ENCODE assay signal across 8 cellular contexts in the genomic region with DNA sequence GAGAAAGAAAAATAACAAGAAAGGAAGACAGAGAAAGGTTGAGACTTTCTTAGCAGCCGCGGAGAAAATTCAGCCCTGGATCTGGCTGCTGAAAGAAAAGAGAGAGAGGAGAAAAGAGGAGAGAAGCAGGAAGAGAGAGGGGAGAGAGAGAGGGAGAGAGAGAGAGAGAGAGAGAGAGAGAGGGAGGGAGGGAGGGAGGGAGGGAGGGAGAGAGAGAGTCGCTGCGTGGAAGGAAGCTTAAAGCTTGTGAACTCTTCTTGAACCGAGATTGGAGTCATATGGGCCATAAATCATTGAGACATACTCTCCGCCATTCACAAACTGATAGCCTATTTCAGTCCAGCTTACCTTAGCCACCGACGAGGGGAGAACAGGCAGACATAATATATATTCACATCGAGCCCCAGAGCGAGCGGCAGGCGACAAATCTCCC. TPM values are rescaled to one million over a fixed set of nuclear protein-coding genes. Genes with fewer than 3 reads are reported as not detected.
A peak's percentile ranks its signal among the peaks of the same experiment; 100 is the strongest.
DNase-seq lines count a peak whose midpoint lies in the region; ATAC-seq and TF ChIP-seq lines count a peak whose summit lies in the region.

No MANE protein-coding gene starts in this region.

- DNase-seq in AG04449 (ENCODE audit: low read depth, low spot score) (peak; percentile 94), HCEC 1CT (peak; percentile 94), T1000 (lab: John Stamatoyannopoulos, UW) (peak; percentile 23), Right ventricle myocardium superior (no peak), gastrocnemius medialis (no peak), ureter (ENCODE audit: low spot score) (no peak), GM19240 (ENCODE audit: insufficient read length, low spot score) (no peak)

- H3K36me3 ChIP-seq in gastrocnemius medialis: no peaks in the 10 kb centered on the region

- intact Hi-C loops in Right ventricle myocardium superior (cut with DNase I): no loop called here
- intact Hi-C loops in gastrocnemius medialis (cut with DNase I; ENCODE audit: low total_unique reads): no loop called here

- CTCF ChIA-PET in AG04449 (lab: Yijun Ruan, JAX): interaction anchor here (0.9 to 3.6 kb wide), 7 partner anchors 8 to 63 kb away, joined by 3 to 22 read pairs (median 5); a partner anchor contains a TSS

- H3K4me1 ChIP-seq in gastrocnemius medialis: peaks cover 6 to 19% of the 10 kb centered on the region in 2 donors

- TF ChIP-seq POLR2A in gastrocnemius medialis (IDR thresholded peaks at IDR 0.05): no peak

- peak; percentile 49 for ATAC-seq in Right ventricle myocardium superior (ENCODE audit: poor library complexity)
- peak; percentile 81 to 83 for ATAC-seq in gastrocnemius medialis
- ATAC-seq in GM21381 (IDR thresholded peaks at IDR 0.05; ENCODE audit: unreplicated experiment): no peak

- no peaks in the 10 kb centered on the region for H3K9me3 ChIP-seq in gastrocnemius medialis

- peak overlapping the region; percentile 56 for H3K4me3 ChIP-seq in AG04449 (ENCODE audit: low read depth, low read length)
- peak overlapping the region; percentile 50 to 56 (median 54) for H3K4me3 ChIP-seq in gastrocnemius medialis

- peaks cover 15 to 25% (median 16%) of the 10 kb centered on the region in 3 donors for H3K27me3 ChIP-seq in gastrocnemius medialis

- TF ChIP-seq CTCF in AG04449 (IDR thresholded peaks at IDR 0.05; ENCODE audit: insufficient read depth, low read length, missing control alignments) (no peak), gastrocnemius medialis (IDR thresholded peaks at IDR 0.05 in 4 of 5, conservative IDR thresholded peaks at IDR 0.05 in 1 of 5) (no peak)

- in situ Hi-C loops in gastrocnemius medialis (cut with MboI; ENCODE audit: low sequenced_read_pairs in 4 of 4): no loop called here

- POLR2A ChIA-PET in AG04449 (lab: Yijun Ruan, JAX): interaction anchor here (0.5 to 3.1 kb wide), 15 partner anchors 9 to 175 kb away, joined by 3 to 17 read pairs (median 4); a partner anchor contains a TSS

- H3K27ac ChIP-seq in gastrocnemius medialis: peak overlapping the region; percentile 75 to 86 (median 80)

RNA-seq across cellular contexts. Expression of a gene that starts 10.3 kb away (rescaled TPM):
- total RNA-seq in Right ventricle myocardium superior: 2.7 TPM
- 10 to 100 TPM in 2 of 4 donors, 1 to 10 TPM in 2; 4.1 to 22.1 (median 10.4) TPM for total RNA-seq in gastrocnemius medialis
- total RNA-seq in ureter: 50.7 TPM

RNA-seq across cellular contexts. Expression of a gene that starts 23.0 kb away (rescaled TPM):
- total RNA-seq in Right ventricle myocardium superior (0.75 TPM), gastrocnemius medialis (1 to 10 TPM in 1 of 4 donors, under 1 TPM in 3; 0.18 to 1.8 (median 0.51) TPM), ureter (28.7 TPM)

RNA-seq across cellular contexts. Expression of a gene that starts 24.4 kb away (rescaled TPM):
- total RNA-seq in Right ventricle myocardium superior (not detected), gastrocnemius medialis (not detected), ureter (0.31 TPM)

RNA-seq across cellular contexts. Expression of a gene that starts 34.8 kb away (rescaled TPM):
- total RNA-seq in Right ventricle myocardium superior (1.6 TPM), gastrocnemius medialis (1 to 10 TPM; 1.3 to 5.5 (median 2.2) TPM), ureter (179 TPM)

RNA-seq across cellular contexts. Expression of a gene that starts 38.4 kb away (rescaled TPM):
- total RNA-seq in Right ventricle myocardium superior (0.13 TPM), gastrocnemius medialis (not detected), ureter (30.1 TPM)

Comparison
In these comparisons a context has a peak if more than half of its experiments do, and no peak if none do; other contexts are left out.
1. DNase-seq: peak in AG04449 (single experiment), HCEC 1CT (single experiment) and T1000 (single experiment); none in Right ventricle myocardium superior (single experiment), gastrocnemius medialis (0 of 2), ureter (single experiment) and GM19240 (single experiment).
2. RNA of a gene that starts 23.0 kb away (total RNA-seq): 28.7 TPM in ureter (single experiment); 0.75 TPM in Right ventricle myocardium superior (single experiment) and 0.18 to 1.8 TPM in gastrocnemius medialis; every median in the first group is over 10 times any median in the second.